In genomic region chr22:30347255-30347892, GRCh38 we compare ENCODE assay signal across 24 cellular contexts. TPM values are rescaled to one million over a fixed set of nuclear protein-coding genes. Genes with fewer than 3 reads are reported as not detected.
A peak's percentile ranks its signal among the peaks of the same experiment; 100 is the strongest.
DNase-seq lines count a peak whose midpoint lies in the region; ATAC-seq, FAIRE-seq and TF ChIP-seq lines count a peak whose summit lies in the region.
"Had no signal": no experiment of that assay in that cellular context is flagged by ENCODE, and none has a peak within 500 bp of the region (broad histone marks: within the 10 kb centered on the region; RNA-seq: fewer than 3 reads in every experiment).

No MANE protein-coding gene starts in this region.

- H3K9me3 ChIP-seq in naive thymus-derived CD4-positive, alpha-beta T cell (ENCODE audit: control insufficient read depth in 2 of 3, low read length in 3 of 3), result no peaks in the 10 kb centered on the region
- no peaks in the 10 kb centered on the region for H3K9me3 ChIP-seq in pancreas
- H3K9me3 ChIP-seq: BLaER1 treated with 17β-estradiol and CSF1 and Interleukin-3, amounts not matched to agents 10 nM and 100 nM; ovary; sigmoid colon had no signal

- FAIRE-seq in GM12891 (lab: Jason Lieb, UNC) (peak; percentile 45), pancreas (lab: Jason Lieb, UNC) (no peak)
- FAIRE-seq: A204.1, HTR-8/SVneo had no signal

- peak; percentile 83 for ATAC-seq in activated T-helper 17 cell treated with anti-CD3 and anti-CD28 coated beads, Interleukin-2, amount 50 U/mL, for 72 hours (replicated peaks)
- no peak for ATAC-seq in naive thymus-derived CD4-positive, alpha-beta T cell
- no peak for ATAC-seq in pancreas
- ATAC-seq: GM23338 had no signal

- TF ChIP-seq POLR2A in GM12891 (IDR thresholded peaks at IDR 0.05; ENCODE audit: low read depth, low read length), result no peak

- no peaks in the 10 kb centered on the region for H3K27me3 Mint-ChIP-seq in activated T-helper 17 cell treated with anti-CD3 and anti-CD28 coated beads, Interleukin-2, amount 50 U/mL, for 72 hours
- H3K27me3 Mint-ChIP-seq in naive thymus-derived CD4-positive, alpha-beta T cell, result no peaks in the 10 kb centered on the region

- H3K9me3 Mint-ChIP-seq in activated T-helper 17 cell treated with anti-CD3 and anti-CD28 coated beads, Interleukin-2, amount 50 U/mL, for 72 hours, result no peaks in the 10 kb centered on the region
- H3K9me3 Mint-ChIP-seq in naive thymus-derived CD4-positive, alpha-beta T cell, result no peaks in the 10 kb centered on the region
- H3K9me3 Mint-ChIP-seq: GM23338 had no signal

- peaks cover 100% of the 10 kb centered on the region for H3K36me3 Mint-ChIP-seq in activated T-helper 17 cell treated with anti-CD3 and anti-CD28 coated beads, Interleukin-2, amount 50 U/mL, for 72 hours (ENCODE audit: low read depth)
- H3K36me3 Mint-ChIP-seq in naive thymus-derived CD4-positive, alpha-beta T cell, result peaks cover 5 to 48% (median 27%) of the 10 kb centered on the region in 5 donors

- no peak overlapping the region for H3K27ac ChIP-seq in naive thymus-derived CD4-positive, alpha-beta T cell (ENCODE audit: low read depth, low read length)
- no peak overlapping the region for H3K27ac ChIP-seq in pancreas
- H3K27ac ChIP-seq: BLaER1 treated with 17β-estradiol and CSF1 and Interleukin-3, amounts not matched to agents 10 nM and 100 nM; ovary; sigmoid colon had no signal

- intact Hi-C loops in naive thymus-derived CD4-positive, alpha-beta T cell (cut with micrococcal nuclease), result no loop called here
- intact Hi-C loops in pancreas (cut with DNase I), result no loop called here

- H3K27ac Mint-ChIP-seq in activated T-helper 17 cell treated with anti-CD3 and anti-CD28 coated beads, Interleukin-2, amount 50 U/mL, for 72 hours, result peak overlapping the region; percentile 85
- H3K27ac Mint-ChIP-seq in naive thymus-derived CD4-positive, alpha-beta T cell, result peak overlapping the region in 7 of 9 donors; percentile 7 to 80 (median 64)
- H3K27ac Mint-ChIP-seq: GM23338 had no signal

- DNase-seq in activated CD4-positive, alpha-beta T cell treated with anti-CD3 and anti-CD28 coated beads for 48 hours, result peak; percentile 20
- DNase-seq in activated CD4-positive, alpha-beta T cell treated with anti-CD3 and anti-CD28 coated beads for 1 hour, result no peak
- DNase-seq in GM12891 (ENCODE audit: insufficient read length, low spot score) (no peak), pancreas (no peak), cortex of kidney (lab: John Stamatoyannopoulos, UW) (no peak), NCI-H510A (lab: John Stamatoyannopoulos, UW) (no peak)
- no peak for DNase-seq in naive thymus-derived CD4-positive, alpha-beta T cell
- DNase-seq: amniotic stem cell; central memory CD4-positive, alpha-beta T cell; DMS153; effector CD8-positive, alpha-beta T cell; islet precursor cell; Karpas-422; NCI-H1092 treated with DMSO at 0.1 percent for 48 hours; NCI-H2081; ovary; Right ventricle myocardium superior; sigmoid colon; stimulated activated CD4-positive, alpha-beta T cell treated with anti-CD3 and anti-CD28 coated beads, Interleukin-2, amount 100 ng/mL, for 48 hours had no signal

- H3K36me3 ChIP-seq in naive thymus-derived CD4-positive, alpha-beta T cell (ENCODE audit: control insufficient read depth in 2 of 3, insufficient read depth in 3 of 3, low read length in 3 of 3), result peaks cover 47 to 97% (median 50%) of the 10 kb centered on the region in 3 experiments
- peaks cover 14 to 68% (median 41%) of the 10 kb centered on the region in 3 donors for H3K36me3 ChIP-seq in pancreas
- H3K36me3 ChIP-seq: ovary had no signal

- H3K4me1 ChIP-seq in naive thymus-derived CD4-positive, alpha-beta T cell (ENCODE audit: control insufficient read depth in 2 of 2, insufficient read depth in 2 of 2, low read length in 2 of 2), result peaks cover 11 to 14% of the 10 kb centered on the region in 2 donors
- H3K4me1 ChIP-seq in pancreas, result no peaks in the 10 kb centered on the region

- WGBS in pancreas, 2 donors, result 65 to 74% methylated on average over 5 of the region's 5 CpGs

- CTCF ChIA-PET in naive thymus-derived CD4-positive, alpha-beta T cell (lab: Charles Lee), result interaction anchor here (1.2 kb wide), 1 partner anchor 18 kb away, joined by 3 read pairs; no protein-coding TSS in a partner anchor

- POLR2A ChIA-PET in naive thymus-derived CD4-positive, alpha-beta T cell (lab: Charles Lee), result interaction anchor here (1.1 to 2.0 kb wide), 2 partner anchors 11 to 58 kb away, joined by 4 read pairs; partner anchors contain the start of gene CASTOR1

- peak overlapping the region; percentile 82 for H3K4me3 Mint-ChIP-seq in activated T-helper 17 cell treated with anti-CD3 and anti-CD28 coated beads, Interleukin-2, amount 50 U/mL, for 72 hours
- H3K4me3 Mint-ChIP-seq in naive thymus-derived CD4-positive, alpha-beta T cell, result peak overlapping the region in 3 of 10 donors; percentile 11 to 27 (median 21)
- H3K4me3 Mint-ChIP-seq: GM23338 had no signal

- H3K4me1 Mint-ChIP-seq in activated T-helper 17 cell treated with anti-CD3 and anti-CD28 coated beads, Interleukin-2, amount 50 U/mL, for 72 hours, result peaks cover 45% of the 10 kb centered on the region
- peaks cover 34 to 65% (median 43%) of the 10 kb centered on the region in 7 donors for H3K4me1 Mint-ChIP-seq in naive thymus-derived CD4-positive, alpha-beta T cell
- H3K4me1 Mint-ChIP-seq: GM23338 had no signal

- no peaks in the 10 kb centered on the region for H3K27me3 ChIP-seq in naive thymus-derived CD4-positive, alpha-beta T cell (ENCODE audit: control insufficient read depth in 2 of 2, insufficient read depth in 2 of 2, low read length in 2 of 2)
- no peaks in the 10 kb centered on the region for H3K27me3 ChIP-seq in pancreas
- H3K27me3 ChIP-seq: BLaER1 treated with 17β-estradiol and CSF1 and Interleukin-3, amounts not matched to agents 10 nM and 100 nM; ovary; sigmoid colon had no signal

- no peak overlapping the region for H3K4me3 ChIP-seq in naive thymus-derived CD4-positive, alpha-beta T cell (ENCODE audit: low read length)
- H3K4me3 ChIP-seq in pancreas, result no peak overlapping the region
- H3K4me3 ChIP-seq: BLaER1 treated with 17β-estradiol and CSF1 and Interleukin-3, amounts not matched to agents 10 nM and 100 nM; GM23338; ovary; sigmoid colon had no signal

- no peak for TF ChIP-seq CTCF in pancreas (IDR thresholded peaks at IDR 0.05)

TF ChIP-seq in GM12891, 5 proteins besides CTCF, POLR2A, EP300 and RAD21:
- TF ChIP-seq POLR2AphosphoS5 (IDR thresholded peaks at IDR 0.05; ENCODE audit: low read depth, low read length), result no peak
- TF ChIP-seq SPI1 (IDR thresholded peaks at IDR 0.05; ENCODE audit: low read depth, low read length), result no peak
- TF ChIP-seq TAF1 (IDR thresholded peaks at IDR 0.05; ENCODE audit: low read depth, low read length), result no peak
- TF ChIP-seq POU2F2 (IDR thresholded peaks at IDR 0.05; ENCODE audit: low read depth, low read length), result no peak
- no peak for TF ChIP-seq PAX5 (IDR thresholded peaks at IDR 0.05; ENCODE audit: insufficient read depth, low read length, severe bottlenecking)

RNA-seq across cellular contexts. Expression of gene SF3A1, which starts 9.3 kb away (rescaled TPM):
- polyA plus RNA-seq in GM12891 (2012; ENCODE audit: low read depth, missing spikeins), result 69.6 TPM
- total RNA-seq in activated T-helper 17 cell treated with anti-CD3 and anti-CD28 coated beads, Interleukin-2, amount 50 U/mL, for 72 hours, result 100 to 1,000 TPM; 275 to 294 TPM
- total RNA-seq in naive thymus-derived CD4-positive, alpha-beta T cell, result 100 to 1,000 TPM; 267 to 341 (median 284) TPM
- 100 to 1,000 TPM in 1 of 2 donors, 10 to 100 TPM in 1; 83.2 to 115 TPM for polyA plus RNA-seq in naive thymus-derived CD4-positive, alpha-beta T cell
- total RNA-seq in pancreas, result 100 to 1,000 TPM in 1 of 6 donors, 10 to 100 TPM in 5; 77.2 to 102 (median 95.4) TPM
- polyA plus RNA-seq in pancreas, result 10 to 100 TPM; 19.2 to 21.6 TPM

RNA-seq across cellular contexts. Expression of gene CCDC157, which starts 9.4 kb away (rescaled TPM):
- 0.69 TPM for polyA plus RNA-seq in GM12891 (2012; ENCODE audit: low read depth, missing spikeins)
- total RNA-seq in activated T-helper 17 cell treated with anti-CD3 and anti-CD28 coated beads, Interleukin-2, amount 50 U/mL, for 72 hours, result 1 to 10 TPM in 1 of 2 donors, under 1 TPM in 1; 0.50 to 2.5 TPM
- 1 to 10 TPM; 1.8 to 6.9 (median 3.2) TPM for total RNA-seq in naive thymus-derived CD4-positive, alpha-beta T cell
- polyA plus RNA-seq in naive thymus-derived CD4-positive, alpha-beta T cell, result 1 to 10 TPM; 1.4 to 2.1 TPM
- total RNA-seq in pancreas, result 1 to 10 TPM; 1.1 to 2.6 (median 1.2) TPM
- polyA plus RNA-seq in pancreas, result 1 to 10 TPM; 5.3 to 8.2 TPM

RNA-seq across cellular contexts. Expression of gene TBC1D10A, which starts 20.6 kb away (rescaled TPM):
- 12.7 TPM for polyA plus RNA-seq in GM12891 (2012; ENCODE audit: low read depth, missing spikeins)
- total RNA-seq in activated T-helper 17 cell treated with anti-CD3 and anti-CD28 coated beads, Interleukin-2, amount 50 U/mL, for 72 hours, result 10 to 100 TPM; 26.9 to 41.2 TPM
- 10 to 100 TPM; 47.2 to 73.8 (median 70.9) TPM for total RNA-seq in naive thymus-derived CD4-positive, alpha-beta T cell
- polyA plus RNA-seq in naive thymus-derived CD4-positive, alpha-beta T cell, result 10 to 100 TPM; 62.6 to 84.7 TPM
- total RNA-seq in pancreas, result 10 to 100 TPM in 1 of 6 donors, 1 to 10 TPM in 5; 4.0 to 14.1 (median 7.4) TPM
- polyA plus RNA-seq in pancreas, result 10 to 100 TPM; 12.4 to 19.4 TPM

RNA-seq across cellular contexts. Expression of gene RNF215, which starts 39.8 kb away (rescaled TPM):
- polyA plus RNA-seq in GM12891 (2012; ENCODE audit: low read depth, missing spikeins), result 4.6 TPM
- total RNA-seq in activated T-helper 17 cell treated with anti-CD3 and anti-CD28 coated beads, Interleukin-2, amount 50 U/mL, for 72 hours, result 10 to 100 TPM; 10.7 to 18.4 TPM
- total RNA-seq in naive thymus-derived CD4-positive, alpha-beta T cell, result 10 to 100 TPM in 1 of 5 experiments, 1 to 10 TPM in 4; 4.3 to 10.8 (median 5.3) TPM
- 1 to 10 TPM in 1 of 2 donors, under 1 TPM in 1; 0.08 to 1.1 TPM for polyA plus RNA-seq in naive thymus-derived CD4-positive, alpha-beta T cell
- total RNA-seq in pancreas, result 10 to 100 TPM in 2 of 6 donors, 1 to 10 TPM in 4; 6.0 to 11.6 (median 8.9) TPM
- polyA plus RNA-seq in pancreas, result 10 to 100 TPM in 1 of 2 donors, 1 to 10 TPM in 1; 9.9 to 13.9 TPM

RNA-seq across cellular contexts. Expression of gene SEC14L2, which starts 49.4 kb away (rescaled TPM):
- 0.46 TPM for polyA plus RNA-seq in GM12891 (2012; ENCODE audit: low read depth, missing spikeins)
- 10 to 100 TPM; 11.3 to 52.8 TPM for total RNA-seq in activated T-helper 17 cell treated with anti-CD3 and anti-CD28 coated beads, Interleukin-2, amount 50 U/mL, for 72 hours
- total RNA-seq in naive thymus-derived CD4-positive, alpha-beta T cell, result 100 to 1,000 TPM in 1 of 5 experiments, 10 to 100 TPM in 4; 10.7 to 147 (median 16.5) TPM
- 10 to 100 TPM; 12.7 to 20.7 TPM for polyA plus RNA-seq in naive thymus-derived CD4-positive, alpha-beta T cell
- total RNA-seq in pancreas, result 1 to 10 TPM; 2.6 to 6.6 (median 3.6) TPM
- 1 to 10 TPM; 3.6 to 5.1 TPM for polyA plus RNA-seq in pancreas
